ENCODE assay signal across 18 cellular contexts in genomic region chr9:129442791-129443511, GRCh38.
DNase-seq lines count a peak whose midpoint lies in the region; ATAC-seq, FAIRE-seq and TF ChIP-seq lines count a peak whose summit lies in the region.
"Had no signal": no experiment of that assay in that cellular context is flagged by ENCODE, and none has a peak within 500 bp of the region (broad histone marks: within the 10 kb centered on the region; RNA-seq: fewer than 3 reads in every experiment).

No MANE protein-coding gene starts in this region.

- peak in 2 of 3 donors; percentile 86 to 87 for DNase-seq in Peyer's patch
- DNase-seq in kidney: no peak
- DNase-seq in pancreas: peak in 5 of 6 donors; percentile 34 to 71 (median 58)
- no peak for DNase-seq in SK-N-DZ (ENCODE audit: low spot score)
- DNase-seq in activated gamma-delta T cell treated with Interleukin-2 at 50 U/mL for 16 hours: no peak
- no peak for DNase-seq in AG08396 (ENCODE audit: low spot score)
- DNase-seq: activated CD4-positive, alpha-beta memory T cell treated with anti-CD3 and anti-CD28 coated beads, Interleukin-2, amount 10 ng/mL, durations not matched to agents 7 days and 5 days; activated naive CD8-positive, alpha-beta T cell treated with anti-CD3 and anti-CD28 coated beads, Interleukin-2, amount 50 U/mL, for 24 hours; caudate nucleus; effector memory CD4-positive, alpha-beta T cell; kidney glomerular epithelial cell; NCI-H1694 treated with DMSO at 0.1 percent for 48 hours; PC-9; psoas muscle; stimulated activated naive CD8-positive, alpha-beta T cell treated with anti-CD3 and anti-CD28 coated beads, Interleukin-15, Interleukin-2, amounts not matched to agents 100 U/mL and 50 U/mL, for 24 hours; uterus had no signal

- H3K4me1 ChIP-seq in BLaER1 treated with 17β-estradiol and CSF1 and Interleukin-3, amounts not matched to agents 10 nM and 100 nM: peaks cover 17 to 47% (median 28%) of the 10 kb centered on the region in 10 experiments
- peaks cover 0 to 18% (median 2%) of the 10 kb centered on the region in 4 donors for H3K4me1 ChIP-seq in Peyer's patch
- peaks cover 7 to 10% of the 10 kb centered on the region in 2 donors for H3K4me1 ChIP-seq in kidney (ENCODE audit: control insufficient read depth in 1 of 2, insufficient read depth in 1 of 2, low read depth in 1 of 2, low read length in 2 of 2)
- H3K4me1 ChIP-seq in pancreas: peaks cover 6 to 11% (median 9%) of the 10 kb centered on the region in 3 donors
- H3K4me1 ChIP-seq: uterus had no signal

- peak overlapping the region in 7 of 11 experiments; percentile 18 to 72 (median 42); a peak in 9 of 22 replicates for H3K4me2 ChIP-seq in BLaER1 treated with 17β-estradiol and CSF1 and Interleukin-3, amounts not matched to agents 10 nM and 100 nM
- H3K4me2 ChIP-seq: PC-9 had no signal

- ATAC-seq in pancreas (peak; percentile 64 to 93 (median 84)), HG02678 (IDR thresholded peaks at IDR 0.05; ENCODE audit: unreplicated experiment) (no peak)
- ATAC-seq: activated naive CD8-positive, alpha-beta T cell treated with anti-CD3 and anti-CD28 coated beads, Interleukin-2, amount 50 U/mL, for 24 hours; psoas muscle; stimulated activated naive CD8-positive, alpha-beta T cell treated with anti-CD3 and anti-CD28 coated beads, Interleukin-15, Interleukin-2, amounts not matched to agents 100 U/mL and 50 U/mL, for 24 hours had no signal

- H4K20me1 ChIP-seq in BLaER1 treated with 17β-estradiol and CSF1 and Interleukin-3, amounts not matched to agents 10 nM and 100 nM: peaks cover 0 to 4% (median 0%) of the 10 kb centered on the region in 11 experiments; a peak in 1 of 22 replicates

- H3K4me3 ChIP-seq in BLaER1 treated with 17β-estradiol and CSF1 and Interleukin-3, amounts not matched to agents 10 nM and 100 nM: no peak overlapping the region
- H3K4me3 ChIP-seq in Peyer's patch (peak overlapping the region in 1 of 4 donors; percentile 25), kidney (ENCODE audit: low read length in 2 of 2) (peak overlapping the region in 1 of 2 donors; percentile 7), pancreas (no peak overlapping the region)
- H3K4me3 ChIP-seq: PC-9, psoas muscle, uterus had no signal

- FAIRE-seq in kidney (lab: Jason Lieb, UNC) (no peak), pancreas (lab: Jason Lieb, UNC) (no peak)

- H3K9ac ChIP-seq in BLaER1 treated with 17β-estradiol and CSF1 and Interleukin-3, amounts not matched to agents 10 nM and 100 nM: no peak overlapping the region
- H3K9ac ChIP-seq in kidney (ENCODE audit: low read length in 2 of 2): no peak overlapping the region

- peaks cover 18 to 31% (median 28%) of the 10 kb centered on the region in 11 experiments for H3K9me3 ChIP-seq in BLaER1 treated with 17β-estradiol and CSF1 and Interleukin-3, amounts not matched to agents 10 nM and 100 nM (replicated peaks in 1 of 11)
- H3K9me3 ChIP-seq in Peyer's patch: no peaks in the 10 kb centered on the region
- H3K9me3 ChIP-seq in kidney (ENCODE audit: control insufficient read depth in 1 of 2, low read length in 2 of 2): no peaks in the 10 kb centered on the region
- H3K9me3 ChIP-seq in pancreas: no peaks in the 10 kb centered on the region
- H3K9me3 ChIP-seq: psoas muscle, uterus had no signal

- intact Hi-C loops in kidney (cut with DNase I): no loop called here
- intact Hi-C loops in pancreas (cut with DNase I): no loop called here

- H3K27ac ChIP-seq in BLaER1 treated with 17β-estradiol and CSF1 and Interleukin-3, amounts not matched to agents 10 nM and 100 nM: no peak overlapping the region
- H3K27ac ChIP-seq in Peyer's patch: peak overlapping the region in 2 of 4 donors; percentile 17 to 78
- peak overlapping the region; percentile 43 to 79 for H3K27ac ChIP-seq in kidney (ENCODE audit: low read depth in 2 of 2, low read length in 2 of 2)
- no peak overlapping the region for H3K27ac ChIP-seq in pancreas
- H3K27ac ChIP-seq: PC-9, psoas muscle, uterus had no signal

- H3K27me3 ChIP-seq in BLaER1 treated with 17β-estradiol and CSF1 and Interleukin-3, amounts not matched to agents 10 nM and 100 nM: peaks cover 20 to 38% (median 26%) of the 10 kb centered on the region in 11 experiments
- H3K27me3 ChIP-seq in Peyer's patch (peaks cover 0 to under 1% of the 10 kb centered on the region in 2 donors), pancreas (no peaks in the 10 kb centered on the region)
- H3K27me3 ChIP-seq: uterus had no signal

- no peak for TF ChIP-seq CTCF in Peyer's patch (IDR thresholded peaks at IDR 0.05)
- no peak for TF ChIP-seq CTCF in kidney (IDR thresholded peaks at IDR 0.05; ENCODE audit: borderline replicate concordance, extremely low read depth, insufficient read depth)
- no peak for TF ChIP-seq CTCF in pancreas (IDR thresholded peaks at IDR 0.05)

- H3K36me3 ChIP-seq in BLaER1 treated with 17β-estradiol and CSF1 and Interleukin-3, amounts not matched to agents 10 nM and 100 nM: no peaks in the 10 kb centered on the region
- H3K36me3 ChIP-seq in Peyer's patch (no peaks in the 10 kb centered on the region), kidney (ENCODE audit: control insufficient read depth in 1 of 2, insufficient read depth in 2 of 2, low read length in 2 of 2) (no peaks in the 10 kb centered on the region), pancreas (no peaks in the 10 kb centered on the region)
- H3K36me3 ChIP-seq: uterus had no signal

- WGBS in pancreas, 2 donors: 29 to 35% methylated on average over 13 of the region's 13 CpGs

- peak in 1 of 2 donors; percentile 29 for TF ChIP-seq POLR2A in Peyer's patch (IDR thresholded peaks at IDR 0.05)

Comparison
In these comparisons a context has a peak if more than half of its experiments do, and no peak if none do; other contexts are left out.
1. H3K27ac ChIP-seq: peak in kidney (2 of 2); none in BLaER1 treated with 17β-estradiol and CSF1 and Interleukin-3, amounts not matched to agents 10 nM and 100 nM (0 of 11) and pancreas (0 of 4).
2. DNase-seq: peak in Peyer's patch (2 of 3) and pancreas (5 of 6); none in kidney (single experiment), SK-N-DZ (single experiment), activated gamma-delta T cell treated with Interleukin-2 at 50 U/mL for 16 hours (single experiment) and AG08396 (single experiment).